In the genomic region with DNA sequence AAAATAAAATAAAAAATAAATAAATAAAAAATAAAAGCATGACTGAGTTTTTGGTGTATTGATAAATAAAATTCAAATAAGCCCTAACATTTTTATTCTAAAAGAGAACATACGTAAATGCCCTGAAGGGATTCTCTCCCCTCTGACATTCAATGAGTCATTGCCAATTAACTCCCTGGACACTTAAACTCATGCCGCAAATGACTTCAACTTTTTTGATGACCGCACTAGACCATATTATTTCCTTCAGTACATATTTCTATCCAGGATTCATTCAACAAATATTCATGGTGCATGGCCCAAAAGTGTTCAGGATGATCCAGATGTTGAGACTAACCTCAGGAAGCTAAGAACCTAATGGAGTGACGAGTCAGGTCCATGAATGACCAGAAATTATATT, we compare ENCODE assay signal across 19 cellular contexts.
DNase-seq lines count a peak whose midpoint lies in the region; ATAC-seq and TF ChIP-seq lines count a peak whose summit lies in the region.
"Had no signal": no experiment of that assay in that cellular context is flagged by ENCODE, and none has a peak within 500 bp of the region (broad histone marks: within the 10 kb centered on the region; RNA-seq: fewer than 3 reads in every experiment).

No MANE protein-coding gene starts in this region.

- no peak for TF ChIP-seq POLR2A in spleen (IDR thresholded peaks at IDR 0.05)

- H3K9ac ChIP-seq in mesendoderm (ENCODE audit: low read length), result no peak overlapping the region
- H3K9ac ChIP-seq: BLaER1 treated with 17β-estradiol and CSF1 and Interleukin-3, amounts not matched to agents 10 nM and 100 nM had no signal

- no peak overlapping the region for H3K56ac ChIP-seq in mesendoderm (ENCODE audit: low read length)

- no peaks in the 10 kb centered on the region for H3K4me1 Mint-ChIP-seq in activated T-helper 17 cell treated with anti-CD3 and anti-CD28 coated beads, Interleukin-2, amount 50 U/mL, for 72 hours

- intact Hi-C loops in spleen (cut with DNase I; ENCODE audit: low total_unique reads), result no loop called here

- no CpG with 5 or more reads among the region's 4 CpGs for WGBS in mesendoderm (ENCODE audit: extremely low coverage, insufficient coverage, low lambda C conversion rate)
- 92 to 94% (median 93%) methylated on average over 4 of the region's 4 CpGs for WGBS in spleen, 5 donors

- DNase-seq in A172 (ENCODE audit: low spot score), result peak; percentile 38
- peak; percentile 9 for DNase-seq in H4 (ENCODE audit: low spot score)
- peak; percentile 42 for DNase-seq in RPMI7951 (ENCODE audit: low read depth)
- no peak for DNase-seq in mesendoderm
- DNase-seq in spleen, result no peak
- DNase-seq: AML-193; CD4-positive, alpha-beta T cell; COR-L47; DMS53; NCI-H1105 treated with DMSO at 0.1 percent for 48 hours; NCI-H146; NCI-H2029; NCI-H446; NCI-H526; Right ventricle myocardium superior had no signal

- H2BK15ac ChIP-seq in mesendoderm (replicated peaks; ENCODE audit: low read depth), result peak overlapping the region; percentile 38

- peaks cover 2% of the 10 kb centered on the region for H3K4me1 ChIP-seq in mesendoderm (ENCODE audit: control insufficient read depth, low read depth, low read length)
- H3K4me1 ChIP-seq in spleen, result no peaks in the 10 kb centered on the region
- H3K4me1 ChIP-seq: SJSA1 had no signal

- no peak overlapping the region for H3K4me3 ChIP-seq in mesendoderm (ENCODE audit: low read length)
- H3K4me3 ChIP-seq in spleen, result no peak overlapping the region
- H3K4me3 ChIP-seq: BLaER1 treated with 17β-estradiol and CSF1 and Interleukin-3, amounts not matched to agents 10 nM and 100 nM; SJSA1 had no signal

- no peak overlapping the region for H3K23ac ChIP-seq in mesendoderm (ENCODE audit: low read length)

- H3K27ac ChIP-seq in mesendoderm (ENCODE audit: low read depth, low read length) (no peak overlapping the region), spleen (no peak overlapping the region)
- H3K27ac ChIP-seq: BLaER1 treated with 17β-estradiol and CSF1 and Interleukin-3, amounts not matched to agents 10 nM and 100 nM; SJSA1 had no signal

- no peak overlapping the region for H3K4me2 ChIP-seq in mesendoderm (ENCODE audit: low read length)
- H3K4me2 ChIP-seq: BLaER1 treated with 17β-estradiol and CSF1 and Interleukin-3, amounts not matched to agents 10 nM and 100 nM had no signal

- no peaks in the 10 kb centered on the region for H3K79me1 ChIP-seq in mesendoderm (ENCODE audit: low read length)

- H3K36me3 Mint-ChIP-seq in activated T-helper 17 cell treated with anti-CD3 and anti-CD28 coated beads, Interleukin-2, amount 50 U/mL, for 72 hours (ENCODE audit: low read depth), result no peaks in the 10 kb centered on the region

- no peaks in the 10 kb centered on the region for H3K9me3 ChIP-seq in spleen
- H3K9me3 ChIP-seq: BLaER1 treated with 17β-estradiol and CSF1 and Interleukin-3, amounts not matched to agents 10 nM and 100 nM; SJSA1 had no signal

- no peak overlapping the region for H2AK5ac ChIP-seq in mesendoderm (ENCODE audit: low read length)

- ATAC-seq in GM19395 (IDR thresholded peaks at IDR 0.05; ENCODE audit: unreplicated experiment), result no peak
- ATAC-seq in activated T-helper 17 cell treated with anti-CD3 and anti-CD28 coated beads, Interleukin-2, amount 50 U/mL, for 72 hours (replicated peaks), result no peak

- H3K18ac ChIP-seq in mesendoderm (ENCODE audit: low read length), result no peak overlapping the region

- no peak overlapping the region for H3K4ac ChIP-seq in mesendoderm (ENCODE audit: low read depth, low read length)

- no peaks in the 10 kb centered on the region for H3K79me2 ChIP-seq in mesendoderm (ENCODE audit: control insufficient read depth, insufficient read depth, low read length)

- H3K27ac Mint-ChIP-seq in activated T-helper 17 cell treated with anti-CD3 and anti-CD28 coated beads, Interleukin-2, amount 50 U/mL, for 72 hours, result no peak overlapping the region
- H3K27ac Mint-ChIP-seq: CD4-positive, alpha-beta T cell had no signal

- H4K8ac ChIP-seq in mesendoderm (ENCODE audit: low read depth, low read length), result no peak overlapping the region

- H3K9me3 Mint-ChIP-seq in activated T-helper 17 cell treated with anti-CD3 and anti-CD28 coated beads, Interleukin-2, amount 50 U/mL, for 72 hours, result peaks cover 3% of the 10 kb centered on the region
- H3K9me3 Mint-ChIP-seq: CD4-positive, alpha-beta T cell had no signal

- H4K5ac ChIP-seq in mesendoderm (ENCODE audit: low read length), result no peak overlapping the region

- H3K36me3 ChIP-seq in mesendoderm (ENCODE audit: control insufficient read depth, insufficient read depth, low read length) (no peaks in the 10 kb centered on the region), spleen (no peaks in the 10 kb centered on the region)
- H3K36me3 ChIP-seq: BLaER1 treated with 17β-estradiol and CSF1 and Interleukin-3, amounts not matched to agents 10 nM and 100 nM; SJSA1 had no signal

- TF ChIP-seq CTCF in spleen (IDR thresholded peaks at IDR 0.05 in 8 of 11, conservative IDR thresholded peaks at IDR 0.05 in 3 of 11), result no peak

- no peaks in the 10 kb centered on the region for H3K27me3 ChIP-seq in mesendoderm (ENCODE audit: insufficient read depth, low read length, poor library complexity)
- no peaks in the 10 kb centered on the region for H3K27me3 ChIP-seq in spleen (replicated peaks in 1 of 7)
- H3K27me3 ChIP-seq: BLaER1 treated with 17β-estradiol and CSF1 and Interleukin-3, amounts not matched to agents 10 nM and 100 nM; SJSA1 had no signal

- no peak overlapping the region for H2BK120ac ChIP-seq in mesendoderm (ENCODE audit: low read depth, low read length)

- H3K4me3 Mint-ChIP-seq in activated T-helper 17 cell treated with anti-CD3 and anti-CD28 coated beads, Interleukin-2, amount 50 U/mL, for 72 hours, result no peak overlapping the region
- H3K4me3 Mint-ChIP-seq: CD4-positive, alpha-beta T cell had no signal

- H3K27me3 Mint-ChIP-seq in activated T-helper 17 cell treated with anti-CD3 and anti-CD28 coated beads, Interleukin-2, amount 50 U/mL, for 72 hours, result no peaks in the 10 kb centered on the region
- H3K27me3 Mint-ChIP-seq: CD4-positive, alpha-beta T cell had no signal

- H2BK5ac ChIP-seq in mesendoderm (ENCODE audit: low read length), result no peak overlapping the region

Comparison
In these comparisons a context has a peak if more than half of its experiments do, and no peak if none do; other contexts are left out.
1. DNase-seq: peak in A172 (single experiment), H4 (single experiment) and RPMI7951 (single experiment); none in mesendoderm (single experiment) and spleen (single experiment).